Comparison of ENCODE assay signal across 8 cellular contexts in the genomic region with DNA sequence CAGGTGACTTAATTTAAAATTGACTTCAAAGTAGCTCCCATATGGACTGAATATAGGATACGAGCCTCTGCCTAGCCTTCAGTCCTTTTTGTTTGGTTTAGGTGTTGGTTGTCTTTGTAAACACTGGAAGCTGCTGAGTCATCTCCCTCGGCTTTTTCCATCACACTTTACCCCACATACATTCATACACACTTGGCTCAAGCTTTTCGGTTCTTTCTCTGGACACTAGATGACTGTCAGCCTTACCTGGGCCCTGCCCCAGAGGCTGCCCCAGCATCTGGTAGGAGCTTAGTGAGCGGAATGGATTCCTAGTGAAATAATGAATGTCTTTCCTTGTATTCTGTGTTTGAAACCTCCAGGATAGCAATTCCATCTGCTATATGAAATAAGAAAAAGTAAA. TPM values are rescaled to one million over a fixed set of nuclear protein-coding genes. Genes with fewer than 3 reads are reported as not detected.
DNase-seq lines count a peak whose midpoint lies in the region; ATAC-seq and TF ChIP-seq lines count a peak whose summit lies in the region.

No MANE protein-coding gene starts in this region.

- no peak for TF ChIP-seq CTCF in Peyer's patch (IDR thresholded peaks at IDR 0.05)
- no peak for TF ChIP-seq CTCF in esophagus squamous epithelium (IDR thresholded peaks at IDR 0.05)

- H3K4me1 ChIP-seq in Peyer's patch (peaks cover 0 to 66% (median 4%) of the 10 kb centered on the region in 4 donors), esophagus squamous epithelium (peaks cover 17 to 94% (median 34%) of the 10 kb centered on the region in 3 donors), rectal smooth muscle tissue (ENCODE audit: control insufficient read depth, insufficient read depth, low read length) (peaks cover 45% of the 10 kb centered on the region)

- H3K4me3 ChIP-seq in Peyer's patch (no peak overlapping the region), esophagus squamous epithelium (no peak overlapping the region), rectal smooth muscle tissue (ENCODE audit: low read length) (no peak overlapping the region)

- H3K9me3 Mint-ChIP-seq in stimulated activated effector memory CD8-positive, alpha-beta T cell treated with anti-CD3 and anti-CD28 coated beads, Interleukin-12 subunit alpha, Interleukin-12 subunit beta, amount 100 ng/mL, for 72 hours = no peaks in the 10 kb centered on the region

- H3K4me3 Mint-ChIP-seq in stimulated activated effector memory CD8-positive, alpha-beta T cell treated with anti-CD3 and anti-CD28 coated beads, Interleukin-12 subunit alpha, Interleukin-12 subunit beta, amount 100 ng/mL, for 72 hours = no peak overlapping the region

- no peak for ATAC-seq in HG02938 (IDR thresholded peaks at IDR 0.05; ENCODE audit: unreplicated experiment)
- ATAC-seq in stimulated activated effector memory CD8-positive, alpha-beta T cell treated with anti-CD3 and anti-CD28 coated beads, Interleukin-12 subunit alpha, Interleukin-12 subunit beta, amount 100 ng/mL, for 72 hours = no peak
- no peak for ATAC-seq in GM19455 (IDR thresholded peaks at IDR 0.05; ENCODE audit: unreplicated experiment)

- H3K27ac Mint-ChIP-seq in stimulated activated effector memory CD8-positive, alpha-beta T cell treated with anti-CD3 and anti-CD28 coated beads, Interleukin-12 subunit alpha, Interleukin-12 subunit beta, amount 100 ng/mL, for 72 hours = no peak overlapping the region

- H3K27me3 ChIP-seq in Peyer's patch (no peaks in the 10 kb centered on the region), esophagus squamous epithelium (no peaks in the 10 kb centered on the region), rectal smooth muscle tissue (ENCODE audit: control insufficient read depth, insufficient read depth, low read length) (no peaks in the 10 kb centered on the region)

- peak overlapping the region in 3 of 4 donors; percentile 30 to 69 (median 67) for H3K27ac ChIP-seq in Peyer's patch
- peak overlapping the region; percentile 66 to 76 (median 74) for H3K27ac ChIP-seq in esophagus squamous epithelium
- peak overlapping the region; percentile 83 for H3K27ac ChIP-seq in rectal smooth muscle tissue (ENCODE audit: low read depth, low read length)

- no peaks in the 10 kb centered on the region for H3K4me1 Mint-ChIP-seq in stimulated activated effector memory CD8-positive, alpha-beta T cell treated with anti-CD3 and anti-CD28 coated beads, Interleukin-12 subunit alpha, Interleukin-12 subunit beta, amount 100 ng/mL, for 72 hours

- intact Hi-C loops in esophagus squamous epithelium (cut with DNase I) = no loop called here

- TF ChIP-seq POLR2A in Peyer's patch (IDR thresholded peaks at IDR 0.05) (no peak), esophagus squamous epithelium (IDR thresholded peaks at IDR 0.05) (no peak)

- H3K9ac ChIP-seq in rectal smooth muscle tissue (ENCODE audit: low read length) = no peak overlapping the region

- WGBS in esophagus squamous epithelium, 2 donors = 30 to 35% methylated on average over 4 of the region's 4 CpGs

- H3K36me3 ChIP-seq in Peyer's patch (no peaks in the 10 kb centered on the region), esophagus squamous epithelium (no peaks in the 10 kb centered on the region), rectal smooth muscle tissue (ENCODE audit: control insufficient read depth, insufficient read depth, low read length) (no peaks in the 10 kb centered on the region)

- H3K9me3 ChIP-seq in Peyer's patch = no peaks in the 10 kb centered on the region
- H3K9me3 ChIP-seq in esophagus squamous epithelium = no peaks in the 10 kb centered on the region

- no peaks in the 10 kb centered on the region for H3K36me3 Mint-ChIP-seq in stimulated activated effector memory CD8-positive, alpha-beta T cell treated with anti-CD3 and anti-CD28 coated beads, Interleukin-12 subunit alpha, Interleukin-12 subunit beta, amount 100 ng/mL, for 72 hours

- DNase-seq in EH (ENCODE audit: low read depth) = peak; percentile 82
- peak in 1 of 3 donors; percentile 53 for DNase-seq in Peyer's patch
- no peak for DNase-seq in esophagus squamous epithelium (lab: John Stamatoyannopoulos, UW)
- DNase-seq in MV-4-11 (lab: John Stamatoyannopoulos, UW) = no peak
- DNase-seq in stimulated activated effector memory CD8-positive, alpha-beta T cell treated with anti-CD3 and anti-CD28 coated beads, Interleukin-12 subunit alpha, Interleukin-12 subunit beta, amount 100 ng/mL, for 72 hours (ENCODE audit: low spot score in 2 of 2) = no peak

RNA-seq across cellular contexts. Expression of gene SCHIP1, which starts 52.5 kb away (rescaled TPM):
- total RNA-seq in Peyer's patch = 1 to 10 TPM in 3 of 4 donors, under 1 TPM in 1; 0.76 to 6.6 (median 2.4) TPM
- 1 to 10 TPM in 2 of 4 donors, under 1 TPM in 2; 0.30 to 5.5 (median 0.83) TPM for total RNA-seq in esophagus squamous epithelium
